ENCODE assay signal across 13 cellular contexts in genomic region chr9:81416476-81417298, GRCh38.
DNase-seq lines count a peak whose midpoint lies in the region; FAIRE-seq and TF ChIP-seq lines count a peak whose summit lies in the region.
"Had no signal": no experiment of that assay in that cellular context is flagged by ENCODE, and none has a peak within 500 bp of the region (broad histone marks: within the 10 kb centered on the region; RNA-seq: fewer than 3 reads in every experiment).

No MANE protein-coding gene starts in this region.

- H3K27ac ChIP-seq in keratinocyte (ENCODE audit: control insufficient read depth, insufficient read depth, low read length) (no peak overlapping the region), smooth muscle cell (ENCODE audit: low read depth) (peak overlapping the region; percentile 92)
- H3K27ac ChIP-seq: brain microvascular endothelial cell had no signal

- dilution Hi-C loops in keratinocyte (cut with MboI; ENCODE audit: extremely low pct_ligation_motif_present, low sequenced_read_pairs): no loop called here

- H3K4me3 ChIP-seq in keratinocyte (ENCODE audit: control insufficient read depth in 2 of 3, extremely low read depth in 1 of 3, insufficient read depth in 2 of 3, low read depth in 1 of 3, low read length in 3 of 3) (no peak overlapping the region), smooth muscle cell (no peak overlapping the region)

- peaks cover 3% of the 10 kb centered on the region for H3F3A ChIP-seq in smooth muscle cell (ENCODE audit: low read depth)

- no peaks in the 10 kb centered on the region for H3K9me1 ChIP-seq in keratinocyte (ENCODE audit: control insufficient read depth, extremely low read depth, insufficient read depth, low read length)

- H3K27me3 ChIP-seq in keratinocyte (ENCODE audit: control insufficient read depth, extremely low read depth, insufficient read depth, low read length): no peaks in the 10 kb centered on the region
- H3K27me3 ChIP-seq in smooth muscle cell (ENCODE audit: low read depth): no peaks in the 10 kb centered on the region
- H3K27me3 ChIP-seq: brain microvascular endothelial cell had no signal

- H3K9ac ChIP-seq in keratinocyte (ENCODE audit: control insufficient read depth, extremely low read depth, insufficient read depth, low read length) (no peak overlapping the region), smooth muscle cell (ENCODE audit: low read depth) (peak overlapping the region; percentile 36)

- H3K4me2 ChIP-seq in keratinocyte (ENCODE audit: control insufficient read depth, extremely low read depth, insufficient read depth, low read depth, low read length): no peak overlapping the region
- H3K4me2 ChIP-seq in smooth muscle cell: peak overlapping the region; percentile 29

- H3K4me1 ChIP-seq in keratinocyte (ENCODE audit: control insufficient read depth, extremely low read depth, insufficient read depth, low read length) (peaks cover 8% of the 10 kb centered on the region), smooth muscle cell (ENCODE audit: low read depth) (peaks cover 6% of the 10 kb centered on the region)

- H3K9me3 ChIP-seq in keratinocyte (ENCODE audit: control insufficient read depth, low read depth, low read length): no peaks in the 10 kb centered on the region
- no peaks in the 10 kb centered on the region for H3K9me3 ChIP-seq in smooth muscle cell (replicated peaks; ENCODE audit: low read depth)

- H3K36me3 ChIP-seq in keratinocyte (ENCODE audit: control insufficient read depth in 2 of 2, extremely low read depth in 1 of 2, insufficient read depth in 2 of 2, low read length in 2 of 2) (no peaks in the 10 kb centered on the region), smooth muscle cell (ENCODE audit: low read depth) (peaks cover 3% of the 10 kb centered on the region)
- H3K36me3 ChIP-seq: brain microvascular endothelial cell had no signal

- no peaks in the 10 kb centered on the region for H4K20me1 ChIP-seq in keratinocyte (ENCODE audit: control insufficient read depth, extremely low read depth, insufficient read depth, low read length)
- H4K20me1 ChIP-seq in smooth muscle cell (ENCODE audit: low read depth): no peaks in the 10 kb centered on the region

- no peak for FAIRE-seq in keratinocyte (lab: Jason Lieb, UNC)

- 28% methylated on average over 7 of the region's 7 CpGs for WGBS in smooth muscle cell (ENCODE audit: low lambda C conversion rate)

- DNase-seq in NCI-H2227 treated with DMSO at 0.1 percent for 48 hours (lab: John Stamatoyannopoulos, UW) (peak; percentile 13), NCI-H2227 (lab: John Stamatoyannopoulos, UW; ENCODE audit: unreplicated experiment) (no peak), NCI-H2196 (lab: John Stamatoyannopoulos, UW; ENCODE audit: unreplicated experiment) (peak; percentile 35), keratinocyte (ENCODE audit: low read depth, low spot score) (no peak), smooth muscle cell (lab: John Stamatoyannopoulos, UW; ENCODE audit: unreplicated experiment) (no peak), cortex of kidney (lab: John Stamatoyannopoulos, UW) (no peak), cerebellar cortex (ENCODE audit: low spot score) (no peak)
- no peak for DNase-seq in activated CD4-positive, alpha-beta T cell treated with anti-CD3 and anti-CD28 coated beads, Interleukin-2, amount 50 U/mL, for 48 hours
- DNase-seq: brain microvascular endothelial cell; glutamatergic neuron; SHP77; stimulated activated CD4-positive, alpha-beta T cell treated with anti-CD3 and anti-CD28 coated beads, Interleukin-15, amount 100 ng/mL, for 24 hours; T-helper 9 cell had no signal

- TF ChIP-seq CTCF in keratinocyte (optimal IDR thresholded peaks at IDR 0.05 in 1 of 3, IDR thresholded peaks at IDR 0.05 in 1 of 3, conservative IDR thresholded peaks at IDR 0.05 in 1 of 3; ENCODE audit: extremely low read depth in 1 of 3, insufficient read depth in 2 of 3, low read length in 3 of 3) (no peak), smooth muscle cell (IDR thresholded peaks at IDR 0.05; ENCODE audit: borderline replicate concordance, insufficient read depth, poor library complexity, severe bottlenecking) (no peak)

- H2AFZ ChIP-seq in keratinocyte (ENCODE audit: control insufficient read depth, low read length) (peak overlapping the region; percentile 6), smooth muscle cell (ENCODE audit: low read depth) (peak overlapping the region; percentile 38)

- H3K79me2 ChIP-seq in keratinocyte (ENCODE audit: control insufficient read depth, insufficient read depth, low read length) (no peaks in the 10 kb centered on the region), smooth muscle cell (ENCODE audit: low read depth) (no peaks in the 10 kb centered on the region)

Comparison
In these comparisons a context has a peak if more than half of its experiments do, and no peak if none do; other contexts are left out.
1. DNase-seq: peak in NCI-H2227 treated with DMSO at 0.1 percent for 48 hours (single experiment) and NCI-H2196 (single experiment); none in NCI-H2227 (single experiment), keratinocyte (single experiment), smooth muscle cell (single experiment), cortex of kidney (single experiment), cerebellar cortex (single experiment) and activated CD4-positive, alpha-beta T cell treated with anti-CD3 and anti-CD28 coated beads, Interleukin-2, amount 50 U/mL, for 48 hours (0 of 2).